Comparison of ENCODE assay signal across 1 cellular context in the genomic region with DNA sequence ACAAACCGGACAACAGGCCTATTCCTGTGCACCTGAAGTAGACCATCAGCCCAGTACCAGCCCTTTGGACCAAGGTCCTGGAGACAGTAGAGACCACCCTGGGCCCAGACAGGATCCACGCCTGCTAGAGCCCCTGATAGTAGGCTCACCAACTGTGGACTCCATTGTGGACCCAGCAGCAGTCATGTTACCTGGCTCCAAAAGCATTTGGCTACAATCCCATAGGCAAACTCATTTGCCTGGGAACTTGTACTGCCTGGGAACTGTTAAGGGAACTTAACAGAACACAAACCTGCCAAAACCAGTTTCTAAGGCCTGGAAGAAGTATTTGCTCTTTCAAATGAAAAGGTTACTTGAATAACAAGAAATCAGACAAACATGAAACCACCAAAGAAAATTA.
TF ChIP-seq lines count a peak whose summit lies in the region.

No MANE protein-coding gene starts in this region.

TF ChIP-seq in HepG2, 621 proteins besides CTCF, POLR2A, EP300 and RAD21:
- TF ChIP-seq MYC (CRISPR knock-in tag; IDR thresholded peaks at IDR 0.05; ENCODE audit: borderline replicate concordance) (0 out of 2 replicates have a peak, but pooled peaks have one; percentile 22), USF2 (IDR thresholded peaks at IDR 0.05; ENCODE audit: low read depth, low read length) (no peak), USF2 (CRISPR knock-in tag; IDR thresholded peaks at IDR 0.05; ENCODE audit: borderline replicate concordance) (no peak), SALL2 (CRISPR knock-in tag; IDR thresholded peaks at IDR 0.05) (0 out of 2 replicates have a peak, but pooled peaks have one; percentile 27), NFRKB (IDR thresholded peaks at IDR 0.05) (no peak)
- TF ChIP-seq, protein P1, sequence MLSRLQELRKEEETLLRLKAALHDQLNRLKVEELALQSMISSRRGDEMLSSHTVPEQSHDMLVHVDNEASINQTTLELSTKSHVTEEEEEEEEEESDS (CRISPR knock-in tag; IDR thresholded peaks at IDR 0.05; ENCODE audit: borderline replicate concordance) = no peak
